Comparison of ENCODE assay signal across 17 cellular contexts in the genomic region with DNA sequence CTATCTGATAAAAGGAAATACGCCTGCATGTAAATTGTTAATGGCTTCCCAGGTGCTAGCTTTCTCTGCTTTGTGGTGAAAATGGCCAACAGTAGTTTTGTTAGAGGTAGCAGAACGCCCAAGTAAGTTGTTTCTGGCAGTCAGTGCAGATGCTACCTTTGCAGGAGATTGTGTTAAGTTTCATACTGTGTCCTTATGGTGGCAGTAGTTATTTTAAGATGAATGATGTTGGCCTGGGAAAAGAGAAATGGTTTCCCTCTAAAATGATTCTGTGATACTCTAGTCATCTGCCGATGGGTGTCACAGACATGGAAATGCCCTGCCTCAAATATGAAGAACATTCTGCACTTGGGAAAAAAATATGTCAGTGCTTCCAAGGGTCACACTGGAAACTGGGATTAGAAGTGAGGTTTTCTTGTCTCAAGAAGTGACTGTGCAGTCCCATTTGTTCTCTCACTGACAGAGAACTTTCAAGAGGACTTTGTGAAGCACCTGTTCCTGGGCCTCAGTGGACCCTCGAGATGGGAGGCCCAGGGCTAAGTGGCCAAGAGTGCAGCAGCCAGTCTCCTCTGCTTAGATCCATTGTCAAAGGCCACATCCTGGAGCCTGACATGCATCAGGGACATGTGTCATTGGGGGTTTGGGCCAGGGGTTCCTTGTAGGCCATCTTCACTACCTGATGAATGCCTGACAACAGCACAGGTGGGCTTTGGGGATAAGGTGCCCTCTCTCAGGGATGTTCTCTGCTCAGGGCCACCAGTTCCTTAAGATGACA.
"Had no signal": no experiment of that assay in that cellular context is flagged by ENCODE, and none has a peak within 500 bp of the region (broad histone marks: within the 10 kb centered on the region; RNA-seq: fewer than 3 reads in every experiment).

No MANE protein-coding gene starts in this region.

- DNase-seq: activated CD4-positive, CD25-positive, alpha-beta regulatory T cell; activated CD8-positive, alpha-beta memory T cell treated with anti-CD3 and anti-CD28 coated beads, Interleukin-2, amount 50 U/mL, for 4 hours; activated CD8-positive, alpha-beta T cell treated with anti-CD3 and anti-CD28 coated beads for 36 hours; activated gamma-delta T cell treated with Interleukin-2 at 50 U/mL for 16 hours; activated naive CD4-positive, alpha-beta T cell treated with anti-CD3 and anti-CD28 coated beads, Interleukin-2, amount 10 ng/mL, durations not matched to agents 7 days and 5 days; activated naive CD8-positive, alpha-beta T cell treated with anti-CD3 and anti-CD28 coated beads for 36 hours; activated T-cell treated with anti-CD3 and anti-CD28 coated beads, Interleukin-2, amount 50 U/mL, for 72 hours; brain microvascular endothelial cell; NCI-H1105 treated with DMSO at 0.1 percent for 48 hours; NCI-H1436 treated with DMSO at 0.1 percent for 48 hours; NCI-H1930; NCI-H2171 treated with DMSO at 0.1 percent for 48 hours; NCI-H226; NCI-H82; SIG-M5; T-helper 17 cell; T1000 had no signal
